Comparison of ENCODE assay signal across 18 cellular contexts in genomic region chr9:116477584-116478141, GRCh38.
"Had no signal": no experiment of that assay in that cellular context is flagged by ENCODE, and none has a peak within 500 bp of the region (broad histone marks: within the 10 kb centered on the region; RNA-seq: fewer than 3 reads in every experiment).

No MANE protein-coding gene starts in this region.

- H3K9me3 Mint-ChIP-seq: activated naive CD4-positive, alpha-beta T cell treated with anti-CD3 and anti-CD28 coated beads, Interleukin-2, amount 50 U/mL, for 72 hours; activated T-helper 2 cell treated with anti-CD3 and anti-CD28 coated beads, Interferon-gamma antibody, Interleukin-2, Interleukin-4, amounts not matched to agents 10 μg/mL and 5 μg/mL and 100 μg/mL, durations not matched to agents 14 hours and 24 hours and 36 hours; brain; stimulated activated naive CD8-positive, alpha-beta T cell treated with anti-CD3 and anti-CD28 coated beads, Interleukin-15, Interleukin-2, amounts not matched to agents 100 ng/mL and 50 ng/mL, for 24 hours had no signal

- H3K27ac ChIP-seq: foreskin keratinocyte, right lobe of liver, suprapubic skin had no signal

- H3K4me1 Mint-ChIP-seq: immature natural killer cell had no signal

- H3K4me3 ChIP-seq: prostate gland, right lobe of liver, suprapubic skin, upper lobe of left lung had no signal

- DNase-seq: activated CD4-positive, alpha-beta T cell treated with anti-CD3 and anti-CD28 coated beads, Interleukin-2, amount 50 U/mL, for 48 hours; amniotic stem cell; cerebellar nuclear complex; dermis blood vessel endothelial cell; effector memory CD8-positive, alpha-beta T cell; foreskin keratinocyte; immature natural killer cell; mesenchymal stem cell; right lobe of liver; upper lobe of left lung had no signal

- H3K36me3 ChIP-seq: prostate gland, right lobe of liver, suprapubic skin, upper lobe of left lung had no signal

- H3K36me3 Mint-ChIP-seq: brain; natural killer cell treated with Interleukin-12 subunit alpha and Interleukin-12 subunit beta and Interleukin-15 and Interleukin-18, amount 100 ng/mL, for 72 hours had no signal

- H3K9me3 ChIP-seq: prostate gland, right lobe of liver, suprapubic skin, upper lobe of left lung had no signal

- ATAC-seq: activated naive CD4-positive, alpha-beta T cell treated with anti-CD3 and anti-CD28 coated beads, Interleukin-2, amount 50 U/mL, for 72 hours; effector memory CD8-positive, alpha-beta T cell; foreskin keratinocyte; left lobe of liver; natural killer cell treated with Interleukin-12 subunit alpha and Interleukin-12 subunit beta and Interleukin-15 and Interleukin-18, amount 100 ng/mL, for 72 hours had no signal

- H3K27me3 Mint-ChIP-seq: effector memory CD8-positive, alpha-beta T cell; natural killer cell treated with Interleukin-12 subunit alpha and Interleukin-12 subunit beta and Interleukin-15 and Interleukin-18, amount 100 ng/mL, for 72 hours; stimulated activated naive CD8-positive, alpha-beta T cell treated with anti-CD3 and anti-CD28 coated beads, Interleukin-15, Interleukin-2, amounts not matched to agents 100 ng/mL and 50 ng/mL, for 24 hours had no signal

- H3K27me3 ChIP-seq: right lobe of liver, suprapubic skin, upper lobe of left lung had no signal

- H3K4me3 Mint-ChIP-seq: brain; effector memory CD8-positive, alpha-beta T cell; immature natural killer cell; natural killer cell treated with Interleukin-12 subunit alpha and Interleukin-12 subunit beta and Interleukin-15 and Interleukin-18, amount 100 ng/mL, for 72 hours; stimulated activated naive CD8-positive, alpha-beta T cell treated with anti-CD3 and anti-CD28 coated beads, Interleukin-15, Interleukin-2, amounts not matched to agents 100 ng/mL and 50 ng/mL, for 24 hours had no signal

- H3K4me1 ChIP-seq: foreskin keratinocyte, prostate gland, right lobe of liver, suprapubic skin had no signal

- H3K27ac Mint-ChIP-seq: activated T-helper 2 cell treated with anti-CD3 and anti-CD28 coated beads, Interferon-gamma antibody, Interleukin-2, Interleukin-4, amounts not matched to agents 10 μg/mL and 5 μg/mL and 100 μg/mL, durations not matched to agents 14 hours and 24 hours and 36 hours; immature natural killer cell; natural killer cell treated with Interleukin-12 subunit alpha and Interleukin-12 subunit beta and Interleukin-15 and Interleukin-18, amount 100 ng/mL, for 72 hours; stimulated activated naive CD8-positive, alpha-beta T cell treated with anti-CD3 and anti-CD28 coated beads, Interleukin-15, Interleukin-2, amounts not matched to agents 100 ng/mL and 50 ng/mL, for 24 hours had no signal
